ENCODE assay signal across 1 cellular context in genomic region chr17:36599546-36600250, GRCh38.
A peak's percentile ranks its signal among the peaks of the same experiment; 100 is the strongest.
TF ChIP-seq lines count a peak whose summit lies in the region.

No MANE protein-coding gene starts in this region.

TF ChIP-seq in K562, 482 proteins besides CTCF, POLR2A, EP300 and RAD21 (continues in another document):
- TF ChIP-seq ZKSCAN1 (IDR thresholded peaks at IDR 0.05; ENCODE audit: low read depth, low read length) (no peak), NCOR1 (IDR thresholded peaks at IDR 0.05) (no peak), ZNF75A (CRISPR knock-in tag; IDR thresholded peaks at IDR 0.05) (no peak), CTBP1 (IDR thresholded peaks at IDR 0.05; ENCODE audit: borderline replicate concordance) (peak; percentile 59), SP2 (IDR thresholded peaks at IDR 0.05; ENCODE audit: extremely low read depth, low read depth, low read length, poor library complexity, severe bottlenecking) (no peak), ZBTB43 (CRISPR knock-in tag; IDR thresholded peaks at IDR 0.05) (no peak), ETS1 (conservative IDR thresholded peaks at IDR 0.05; ENCODE audit: control insufficient read depth, low read depth, low read length) (no peak), ZBTB9 (CRISPR knock-in tag; IDR thresholded peaks at IDR 0.05) (no peak), RFX1 (IDR thresholded peaks at IDR 0.05) (no peak), DDX20 (tag; IDR thresholded peaks at IDR 0.05; ENCODE audit: low read depth) (no peak), HEY1 (CRISPR knock-in tag; IDR thresholded peaks at IDR 0.05; ENCODE audit: borderline replicate concordance) (no peak), ZBTB26 (CRISPR knock-in tag; IDR thresholded peaks at IDR 0.05) (no peak), KAT7 (CRISPR knock-in tag; IDR thresholded peaks at IDR 0.05; ENCODE audit: borderline replicate concordance) (no peak), HDAC6 (IDR thresholded peaks at IDR 0.05; ENCODE audit: low read depth, low read length) (no peak), GTF2F1 (IDR thresholded peaks at IDR 0.05; ENCODE audit: low read depth, low read length) (no peak), ZEB2 (IDR thresholded peaks at IDR 0.05) (peak; percentile 50; the same call in 1 of the 2 replicates), ZFP1 (CRISPR knock-in tag; IDR thresholded peaks at IDR 0.05) (no peak), BCLAF1 (IDR thresholded peaks at IDR 0.05; ENCODE audit: borderline replicate concordance in 1 of 2, control insufficient read depth in 1 of 2, low read depth in 2 of 2, low read length in 1 of 2) (no peak), HDAC8 (tag; IDR thresholded peaks at IDR 0.05) (no peak), EGR1 (conservative IDR thresholded peaks at IDR 0.05) (0 out of 2 replicates have a peak, but pooled peaks have one; percentile 37), ETV6 (IDR thresholded peaks at IDR 0.05; ENCODE audit: borderline replicate concordance in 1 of 2, low read depth in 2 of 2, low read length in 1 of 2) (no peak), ETV6 (CRISPR knock-in tag; IDR thresholded peaks at IDR 0.05; ENCODE audit: borderline replicate concordance) (no peak), FOXA3 (CRISPR knock-in tag; conservative IDR thresholded peaks at IDR 0.05 in 1 of 2, IDR thresholded peaks at IDR 0.05 in 1 of 2) (no peak), TEAD4 (IDR thresholded peaks at IDR 0.05; ENCODE audit: low read length) (no peak), TEAD4 (CRISPR knock-in tag; IDR thresholded peaks at IDR 0.05; ENCODE audit: borderline replicate concordance) (no peak)
- TF ChIP-seq, protein P1, sequence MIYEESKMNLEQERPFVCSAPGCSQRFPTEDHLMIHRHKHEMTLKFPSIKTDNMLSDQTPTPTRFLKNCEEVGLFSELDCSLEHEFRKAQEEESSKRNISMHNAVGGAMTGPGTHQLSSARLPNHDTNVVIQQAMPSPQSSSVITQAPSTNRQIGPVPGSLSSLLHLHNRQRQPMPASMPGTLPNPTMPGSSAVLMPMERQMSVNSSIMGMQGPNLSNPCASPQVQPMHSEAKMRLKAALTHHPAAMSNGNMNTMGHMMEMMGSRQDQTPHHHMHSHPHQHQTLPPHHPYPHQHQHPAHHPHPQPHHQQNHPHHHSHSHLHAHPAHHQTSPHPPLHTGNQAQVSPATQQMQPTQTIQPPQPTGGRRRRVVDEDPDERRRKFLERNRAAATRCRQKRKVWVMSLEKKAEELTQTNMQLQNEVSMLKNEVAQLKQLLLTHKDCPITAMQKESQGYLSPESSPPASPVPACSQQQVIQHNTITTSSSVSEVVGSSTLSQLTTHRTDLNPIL (CRISPR knock-in tag; IDR thresholded peaks at IDR 0.05) = no peak
- TF ChIP-seq, protein P2, sequence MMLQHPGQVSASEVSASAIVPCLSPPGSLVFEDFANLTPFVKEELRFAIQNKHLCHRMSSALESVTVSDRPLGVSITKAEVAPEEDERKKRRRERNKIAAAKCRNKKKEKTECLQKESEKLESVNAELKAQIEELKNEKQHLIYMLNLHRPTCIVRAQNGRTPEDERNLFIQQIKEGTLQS (IDR thresholded peaks at IDR 0.05) = no peak
- TF ChIP-seq, protein P2 (CRISPR knock-in tag; conservative IDR thresholded peaks at IDR 0.05) = no peak
- TF ChIP-seq, protein P3, sequence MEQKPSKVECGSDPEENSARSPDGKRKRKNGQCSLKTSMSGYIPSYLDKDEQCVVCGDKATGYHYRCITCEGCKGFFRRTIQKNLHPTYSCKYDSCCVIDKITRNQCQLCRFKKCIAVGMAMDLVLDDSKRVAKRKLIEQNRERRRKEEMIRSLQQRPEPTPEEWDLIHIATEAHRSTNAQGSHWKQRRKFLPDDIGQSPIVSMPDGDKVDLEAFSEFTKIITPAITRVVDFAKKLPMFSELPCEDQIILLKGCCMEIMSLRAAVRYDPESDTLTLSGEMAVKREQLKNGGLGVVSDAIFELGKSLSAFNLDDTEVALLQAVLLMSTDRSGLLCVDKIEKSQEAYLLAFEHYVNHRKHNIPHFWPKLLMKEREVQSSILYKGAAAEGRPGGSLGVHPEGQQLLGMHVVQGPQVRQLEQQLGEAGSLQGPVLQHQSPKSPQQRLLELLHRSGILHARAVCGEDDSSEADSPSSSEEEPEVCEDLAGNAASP (IDR thresholded peaks at IDR 0.05) = no peak
- TF ChIP-seq, protein P4, sequence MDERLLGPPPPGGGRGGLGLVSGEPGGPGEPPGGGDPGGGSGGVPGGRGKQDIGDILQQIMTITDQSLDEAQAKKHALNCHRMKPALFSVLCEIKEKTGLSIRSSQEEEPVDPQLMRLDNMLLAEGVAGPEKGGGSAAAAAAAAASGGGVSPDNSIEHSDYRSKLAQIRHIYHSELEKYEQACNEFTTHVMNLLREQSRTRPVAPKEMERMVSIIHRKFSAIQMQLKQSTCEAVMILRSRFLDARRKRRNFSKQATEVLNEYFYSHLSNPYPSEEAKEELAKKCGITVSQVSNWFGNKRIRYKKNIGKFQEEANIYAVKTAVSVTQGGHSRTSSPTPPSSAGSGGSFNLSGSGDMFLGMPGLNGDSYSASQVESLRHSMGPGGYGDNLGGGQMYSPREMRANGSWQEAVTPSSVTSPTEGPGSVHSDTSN (CRISPR knock-in tag; IDR thresholded peaks at IDR 0.05; ENCODE audit: low read depth) = no peak
- TF ChIP-seq, protein P4 (tag; conservative IDR thresholded peaks at IDR 0.05; ENCODE audit: low read depth) = no peak
- TF ChIP-seq, protein P5, sequence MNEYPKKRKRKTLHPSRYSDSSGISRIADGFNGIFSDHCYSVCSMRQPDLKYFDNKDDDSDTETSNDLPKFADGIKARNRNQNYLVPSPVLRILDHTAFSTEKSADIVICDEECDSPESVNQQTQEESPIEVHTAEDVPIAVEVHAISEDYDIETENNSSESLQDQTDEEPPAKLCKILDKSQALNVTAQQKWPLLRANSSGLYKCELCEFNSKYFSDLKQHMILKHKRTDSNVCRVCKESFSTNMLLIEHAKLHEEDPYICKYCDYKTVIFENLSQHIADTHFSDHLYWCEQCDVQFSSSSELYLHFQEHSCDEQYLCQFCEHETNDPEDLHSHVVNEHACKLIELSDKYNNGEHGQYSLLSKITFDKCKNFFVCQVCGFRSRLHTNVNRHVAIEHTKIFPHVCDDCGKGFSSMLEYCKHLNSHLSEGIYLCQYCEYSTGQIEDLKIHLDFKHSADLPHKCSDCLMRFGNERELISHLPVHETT (CRISPR knock-in tag; conservative IDR thresholded peaks at IDR 0.05 in 1 of 2, IDR thresholded peaks at IDR 0.05 in 1 of 2) = peak in 1 of 2 experiments; percentile 3; a peak in 1 of 4 replicates
- TF ChIP-seq, protein P6, sequence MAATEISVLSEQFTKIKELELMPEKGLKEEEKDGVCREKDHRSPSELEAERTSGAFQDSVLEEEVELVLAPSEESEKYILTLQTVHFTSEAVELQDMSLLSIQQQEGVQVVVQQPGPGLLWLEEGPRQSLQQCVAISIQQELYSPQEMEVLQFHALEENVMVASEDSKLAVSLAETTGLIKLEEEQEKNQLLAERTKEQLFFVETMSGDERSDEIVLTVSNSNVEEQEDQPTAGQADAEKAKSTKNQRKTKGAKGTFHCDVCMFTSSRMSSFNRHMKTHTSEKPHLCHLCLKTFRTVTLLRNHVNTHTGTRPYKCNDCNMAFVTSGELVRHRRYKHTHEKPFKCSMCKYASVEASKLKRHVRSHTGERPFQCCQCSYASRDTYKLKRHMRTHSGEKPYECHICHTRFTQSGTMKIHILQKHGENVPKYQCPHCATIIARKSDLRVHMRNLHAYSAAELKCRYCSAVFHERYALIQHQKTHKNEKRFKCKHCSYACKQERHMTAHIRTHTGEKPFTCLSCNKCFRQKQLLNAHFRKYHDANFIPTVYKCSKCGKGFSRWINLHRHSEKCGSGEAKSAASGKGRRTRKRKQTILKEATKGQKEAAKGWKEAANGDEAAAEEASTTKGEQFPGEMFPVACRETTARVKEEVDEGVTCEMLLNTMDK (IDR thresholded peaks at IDR 0.05; ENCODE audit: borderline replicate concordance, insufficient read depth, low read depth, low read length, poor library complexity, severe bottlenecking) = peak; percentile 22
- TF ChIP-seq, protein P7, sequence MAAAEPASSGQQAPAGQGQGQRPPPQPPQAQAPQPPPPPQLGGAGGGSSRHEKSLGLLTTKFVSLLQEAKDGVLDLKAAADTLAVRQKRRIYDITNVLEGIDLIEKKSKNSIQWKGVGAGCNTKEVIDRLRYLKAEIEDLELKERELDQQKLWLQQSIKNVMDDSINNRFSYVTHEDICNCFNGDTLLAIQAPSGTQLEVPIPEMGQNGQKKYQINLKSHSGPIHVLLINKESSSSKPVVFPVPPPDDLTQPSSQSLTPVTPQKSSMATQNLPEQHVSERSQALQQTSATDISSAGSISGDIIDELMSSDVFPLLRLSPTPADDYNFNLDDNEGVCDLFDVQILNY (CRISPR knock-in tag; IDR thresholded peaks at IDR 0.05) = no peak
